In genomic region chr6:74167951-74168350, GRCh38 we compare ENCODE assay signal across 20 cellular contexts.
DNase-seq lines count a peak whose midpoint lies in the region; ATAC-seq and TF ChIP-seq lines count a peak whose summit lies in the region.
"Had no signal": no experiment of that assay in that cellular context is flagged by ENCODE, and none has a peak within 500 bp of the region (broad histone marks: within the 10 kb centered on the region; RNA-seq: fewer than 3 reads in every experiment).

No MANE protein-coding gene starts in this region.

- TF ChIP-seq EP300 in transverse colon (IDR thresholded peaks at IDR 0.05; ENCODE audit: low read depth), result no peak

- DNase-seq in Right ventricle myocardium inferior (ENCODE audit: missing footprints) (no peak), left cardiac atrium (no peak), amniotic epithelial cell (ENCODE audit: low read depth) (peak; percentile 1), fibroblast of villous mesenchyme (ENCODE audit: low read depth) (peak; percentile 52), vagina (ENCODE audit: extremely low spot score in 2 of 2) (no peak), GM19238 (ENCODE audit: insufficient read length, low spot score) (no peak), substantia nigra (lab: John Stamatoyannopoulos, UW) (no peak), transverse colon (no peak)
- DNase-seq: DMS79 treated with DMSO at 0.1 percent for 48 hours, MM.1S, NCI-H1092, NCI-H146, NCI-H2029 treated with DMSO at 0.1 percent for 48 hours, NCI-H2171 treated with DMSO at 0.1 percent for 48 hours, NCI-H446, NCI-H526 treated with DMSO at 0.1 percent for 48 hours had no signal

- H3K4me1 ChIP-seq in vagina, result no peaks in the 10 kb centered on the region
- H3K4me1 ChIP-seq in transverse colon, result peaks cover 0 to 7% (median 0%) of the 10 kb centered on the region in 4 donors
- H3K4me1 ChIP-seq: HAP-1 had no signal

- H3K9me3 ChIP-seq in vagina (no peaks in the 10 kb centered on the region), transverse colon (no peaks in the 10 kb centered on the region)
- H3K9me3 ChIP-seq: HAP-1 had no signal

- H3K36me3 ChIP-seq in vagina, result no peaks in the 10 kb centered on the region
- no peaks in the 10 kb centered on the region for H3K36me3 ChIP-seq in transverse colon
- H3K36me3 ChIP-seq: HAP-1 had no signal

- no peaks in the 10 kb centered on the region for H3K27me3 ChIP-seq in vagina
- H3K27me3 ChIP-seq in transverse colon, result no peaks in the 10 kb centered on the region

- TF ChIP-seq CTCF in fibroblast of villous mesenchyme (IDR thresholded peaks at IDR 0.05; ENCODE audit: insufficient read depth, low read depth, low read length), result no peak
- TF ChIP-seq CTCF in vagina (IDR thresholded peaks at IDR 0.05), result no peak
- no peak for TF ChIP-seq CTCF in transverse colon (IDR thresholded peaks at IDR 0.05)

- no peak for TF ChIP-seq POLR2A in vagina (IDR thresholded peaks at IDR 0.05)
- no peak for TF ChIP-seq POLR2A in transverse colon (IDR thresholded peaks at IDR 0.05)

- peak; percentile 20 for ATAC-seq in Right ventricle myocardium inferior
- ATAC-seq in left cardiac atrium, result no peak
- ATAC-seq: Panc1 had no signal

- in situ Hi-C loops in transverse colon (cut with MboI; ENCODE audit: low pct_ligation_motif_present in 1 of 4, low pct_unique_long_range_greater_than_20kb in 1 of 4, low sequenced_read_pairs in 3 of 4), result no loop called here

- intact Hi-C loops in Right ventricle myocardium inferior (cut with DNase I), result no loop called here
- intact Hi-C loops in left cardiac atrium (cut with DNase I), result no loop called here
- intact Hi-C loops in vagina (cut with DNase I), result no loop called here
- intact Hi-C loops in transverse colon (cut with DNase I; ENCODE audit: low total_unique reads), result no loop called here

- H3K4me3 ChIP-seq in fibroblast of villous mesenchyme (ENCODE audit: low read depth, low read length) (no peak overlapping the region), vagina (no peak overlapping the region), transverse colon (no peak overlapping the region)
- H3K4me3 ChIP-seq: HAP-1 had no signal

- 57 to 76% methylated on average over 1 of the region's 1 CpG for WGBS in transverse colon (ENCODE audit: low coverage in 1 of 2), 2 donors

- H3K27ac ChIP-seq in vagina (peak overlapping the region; percentile 6), substantia nigra (ENCODE audit: low read depth, low read length, poor library complexity, severe bottlenecking) (no peak overlapping the region), transverse colon (no peak overlapping the region)
- H3K27ac ChIP-seq: 22Rv1, C4-2B had no signal

Comparison
In these comparisons a context has a peak if more than half of its experiments do, and no peak if none do; other contexts are left out.
1. DNase-seq: peak in amniotic epithelial cell (single experiment) and fibroblast of villous mesenchyme (single experiment); none in Right ventricle myocardium inferior (single experiment), left cardiac atrium (single experiment), vagina (0 of 2), GM19238 (single experiment), substantia nigra (0 of 49) and transverse colon (single experiment).